Comparison of ENCODE assay signal across 7 cellular contexts in genomic region chr1:109985251-109986053, GRCh38. TPM values are rescaled to one million over a fixed set of nuclear protein-coding genes. Genes with fewer than 3 reads are reported as not detected.
DNase-seq lines count a peak whose midpoint lies in the region; ATAC-seq and TF ChIP-seq lines count a peak whose summit lies in the region.

No MANE protein-coding gene starts in this region.

- DNase-seq in HFFc6 (no peak), glutamatergic neuron (no peak), skeletal muscle cell (ENCODE audit: low read depth) (no peak), erythroblast (lab: John Stamatoyannopoulos, UW) (no peak), NK-92 (lab: John Stamatoyannopoulos, UW; ENCODE audit: unreplicated experiment) (no peak)

- H3K36me3 Mint-ChIP-seq in HFFc6 (ENCODE audit: low read depth): peaks cover 19% of the 10 kb centered on the region
- H3K36me3 Mint-ChIP-seq in glutamatergic neuron (ENCODE audit: unreplicated experiment): no peaks in the 10 kb centered on the region

- TF ChIP-seq CTCF in HFFc6 (IDR thresholded peaks at IDR 0.05): no peak
- no peak for TF ChIP-seq CTCF in VCaP (conservative IDR thresholded peaks at IDR 0.05)
- no peak for TF ChIP-seq CTCF in glutamatergic neuron (IDR thresholded peaks at IDR 0.05; ENCODE audit: partially characterized antibody, unreplicated experiment)

- peak overlapping the region; percentile 87 for H3K27ac ChIP-seq in VCaP

- ATAC-seq in GM18858 (IDR thresholded peaks at IDR 0.05; ENCODE audit: unreplicated experiment): no peak

- H3K9me3 Mint-ChIP-seq in HFFc6: no peaks in the 10 kb centered on the region
- H3K9me3 Mint-ChIP-seq in glutamatergic neuron (ENCODE audit: unreplicated experiment): peaks cover 14% of the 10 kb centered on the region

- H3K27me3 Mint-ChIP-seq in HFFc6 (ENCODE audit: insufficient read depth) (peaks cover 3% of the 10 kb centered on the region; the same call in 1 of the 2 replicates), glutamatergic neuron (ENCODE audit: unreplicated experiment) (peaks cover 6% of the 10 kb centered on the region)

- H3K27ac Mint-ChIP-seq in HFFc6 (peak overlapping the region; percentile 99), glutamatergic neuron (ENCODE audit: unreplicated experiment) (peak overlapping the region; percentile 97)

- H3K4me3 Mint-ChIP-seq in HFFc6 (peak overlapping the region; percentile 100), glutamatergic neuron (ENCODE audit: unreplicated experiment) (peak overlapping the region; percentile 99)

- H3K4me3 ChIP-seq in skeletal muscle cell (ENCODE audit: low read depth, low read length): peak overlapping the region; percentile 88

- no peak for TF ChIP-seq POLR2A in erythroblast (IDR thresholded peaks at IDR 0.05; ENCODE audit: low read length)

- H3K4me1 Mint-ChIP-seq in HFFc6 (ENCODE audit: low read depth) (peaks cover 73% of the 10 kb centered on the region), glutamatergic neuron (ENCODE audit: low read depth, unreplicated experiment) (peaks cover 12% of the 10 kb centered on the region)

RNA-seq across cellular contexts. Expression of gene AHCYL1, which starts 0.9 kb away (rescaled TPM):
- total RNA-seq in HFFc6 (2021; fragmentation: NEBNext Ultra II Directional; extraction: Animal tissue kit (Norgen Biotek cat#: 25700)): 10 to 100 TPM; 73.4 to 87.1 (median 74.7) TPM
- 73.8 TPM for total RNA-seq in glutamatergic neuron (ENCODE audit: unreplicated experiment)

RNA-seq across cellular contexts. Expression of gene STRIP1, which starts 49.0 kb away (rescaled TPM):
- total RNA-seq in HFFc6 (2021; fragmentation: NEBNext Ultra II Directional; extraction: Animal tissue kit (Norgen Biotek cat#: 25700)): 10 to 100 TPM; 33.2 to 48.4 (median 36.8) TPM
- total RNA-seq in glutamatergic neuron (ENCODE audit: unreplicated experiment): 90.2 TPM
